In genomic region chr1:180612-181215, GRCh38 we compare ENCODE assay signal across 8 cellular contexts.
A peak's percentile ranks its signal among the peaks of the same experiment; 100 is the strongest.
DNase-seq lines count a peak whose midpoint lies in the region; ATAC-seq, FAIRE-seq and TF ChIP-seq lines count a peak whose summit lies in the region.
"Not testable (repeated sequence)": the region's sequence is repeated elsewhere in the genome, so short reads cannot be mapped to it uniquely, and the experiment has no call there.

No MANE protein-coding gene starts in this region.

- ATAC-seq in activated B cell treated with CpG ODN at 0.5 μM for 24 hours (ENCODE audit: low read depth): not testable (repeated sequence)
- ATAC-seq in activated naive CD4-positive, alpha-beta T cell treated with anti-CD3 and anti-CD28 coated beads, Interleukin-2, amount 50 U/mL, for 72 hours: peak; percentile 24 to 56
- ATAC-seq in stimulated activated memory B cell treated with anti-CD40 and anti-IgM and Interleukin-4, amounts not matched to agents 10 μg/mL and 1 μg/mL and 100 μg/mL, for 72 hours: peak; percentile 39

- not testable (repeated sequence) for H3K27me3 Mint-ChIP-seq in activated B cell treated with CpG ODN at 0.5 μM for 24 hours; endodermal cell (ENCODE audit: insufficient read depth); neural crest cell (ENCODE audit: low read depth); stimulated activated memory B cell treated with anti-CD40 and anti-IgM and Interleukin-4, amounts not matched to agents 10 μg/mL and 1 μg/mL and 100 μg/mL, for 72 hours

- not testable (repeated sequence) for H3K4me1 Mint-ChIP-seq in activated B cell treated with CpG ODN at 0.5 μM for 24 hours; endodermal cell; neural crest cell; stimulated activated memory B cell treated with anti-CD40 and anti-IgM and Interleukin-4, amounts not matched to agents 10 μg/mL and 1 μg/mL and 100 μg/mL, for 72 hours

- CTCF ChIA-PET in activated B cell treated with CpG ODN at 0.5 μM for 24 hours (lab: Charles Lee): not testable (repeated sequence)

- not testable (repeated sequence) for H3K27ac Mint-ChIP-seq in activated B cell treated with CpG ODN at 0.5 μM for 24 hours; activated naive CD4-positive, alpha-beta T cell treated with anti-CD3 and anti-CD28 coated beads, Interleukin-2, amount 50 U/mL, for 72 hours; endodermal cell; neural crest cell (ENCODE audit: unreplicated experiment); stimulated activated memory B cell treated with anti-CD40 and anti-IgM and Interleukin-4, amounts not matched to agents 10 μg/mL and 1 μg/mL and 100 μg/mL, for 72 hours

- WGBS in endodermal cell (ENCODE audit: insufficient coverage in 1 of 2, insufficient read length in 1 of 2), 2 experiments: 89 to 93% methylated on average over 8 to 16 of the region's 35 CpGs

- H3K9me3 Mint-ChIP-seq in activated B cell treated with CpG ODN at 0.5 μM for 24 hours; activated naive CD4-positive, alpha-beta T cell treated with anti-CD3 and anti-CD28 coated beads, Interleukin-2, amount 50 U/mL, for 72 hours; endodermal cell; neural crest cell; stimulated activated memory B cell treated with anti-CD40 and anti-IgM and Interleukin-4, amounts not matched to agents 10 μg/mL and 1 μg/mL and 100 μg/mL, for 72 hours: not testable (repeated sequence)

- H2AFZ ChIP-seq in Karpas-422 (ENCODE audit: low read length): not testable (repeated sequence)

- H3K4me3 Mint-ChIP-seq in activated B cell treated with CpG ODN at 0.5 μM for 24 hours; endodermal cell; neural crest cell; stimulated activated memory B cell treated with anti-CD40 and anti-IgM and Interleukin-4, amounts not matched to agents 10 μg/mL and 1 μg/mL and 100 μg/mL, for 72 hours: not testable (repeated sequence)

- not testable (repeated sequence) for H3K9me3 ChIP-seq in Karpas-422 (ENCODE audit: low read length); endodermal cell (ENCODE audit: control insufficient read depth, low read length); kidney (ENCODE audit: control insufficient read depth in 1 of 2, low read length in 2 of 2)

- TF ChIP-seq CTCF in activated B cell treated with CpG ODN at 0.5 μM for 24 hours (IDR thresholded peaks at IDR 0.05); endodermal cell (conservative IDR thresholded peaks at IDR 0.05); kidney (IDR thresholded peaks at IDR 0.05; ENCODE audit: borderline replicate concordance, extremely low read depth, insufficient read depth); neural crest cell (conservative IDR thresholded peaks at IDR 0.05): not testable (repeated sequence)

- H3K4me1 ChIP-seq in Karpas-422 (ENCODE audit: low read length); endodermal cell (ENCODE audit: control insufficient read depth, insufficient read depth, low read length); kidney (ENCODE audit: control insufficient read depth in 1 of 2, insufficient read depth in 1 of 2, low read depth in 1 of 2, low read length in 2 of 2): not testable (repeated sequence)

- not testable (repeated sequence) for H3K9me2 ChIP-seq in Karpas-422 (replicated peaks; ENCODE audit: insufficient read depth, low read length)

- H4K20me1 ChIP-seq in Karpas-422 (ENCODE audit: insufficient read depth, low read depth, low read length): not testable (repeated sequence)

- not testable (repeated sequence) for H3K79me2 ChIP-seq in Karpas-422 (ENCODE audit: low read length)

- not testable (repeated sequence) for H3K36me3 Mint-ChIP-seq in activated B cell treated with CpG ODN at 0.5 μM for 24 hours (ENCODE audit: low read depth); activated naive CD4-positive, alpha-beta T cell treated with anti-CD3 and anti-CD28 coated beads, Interleukin-2, amount 50 U/mL, for 72 hours; endodermal cell (ENCODE audit: low read depth); neural crest cell (ENCODE audit: low read depth); stimulated activated memory B cell treated with anti-CD40 and anti-IgM and Interleukin-4, amounts not matched to agents 10 μg/mL and 1 μg/mL and 100 μg/mL, for 72 hours

- intact Hi-C loops in activated B cell treated with CpG ODN at 0.5 μM for 24 hours (cut with micrococcal nuclease); kidney (cut with DNase I): not testable (repeated sequence)

- not testable (repeated sequence) for H3K4me3 ChIP-seq in Karpas-422 (ENCODE audit: low read length); endodermal cell (ENCODE audit: low read length); kidney (ENCODE audit: low read length in 2 of 2)

- peak; percentile 0 for DNase-seq in ACHN
- peak; percentile 37 for DNase-seq in Karpas-422
- peak; percentile 13 for DNase-seq in activated B cell treated with CpG ODN at 0.5 μM for 24 hours
- DNase-seq in activated naive CD4-positive, alpha-beta T cell treated with anti-CD3 and anti-CD28 coated beads, Interleukin-2, amount 50 U/mL, for 72 hours (ENCODE audit: low spot score in 2 of 2): not testable (repeated sequence)
- DNase-seq in endodermal cell: peak; percentile 32
- DNase-seq in kidney: peak; percentile 48
- peak; percentile 3 for DNase-seq in neural crest cell (ENCODE audit: low read depth, low spot score)

- H3K36me3 ChIP-seq in Karpas-422 (ENCODE audit: insufficient read depth, low read length); endodermal cell (ENCODE audit: control insufficient read depth, insufficient read depth, low read length); kidney (ENCODE audit: control insufficient read depth in 1 of 2, insufficient read depth in 2 of 2, low read length in 2 of 2): not testable (repeated sequence)

- POLR2A ChIA-PET in activated B cell treated with CpG ODN at 0.5 μM for 24 hours (lab: Charles Lee): not testable (repeated sequence)

- not testable (repeated sequence) for H3K27me3 ChIP-seq in Karpas-422 (ENCODE audit: low read length); endodermal cell (ENCODE audit: control insufficient read depth, insufficient read depth, low read length, poor library complexity, severe bottlenecking)

- in situ Hi-C loops in ACHN (cut with HindIII; ENCODE audit: low pct_ligation_motif_present, low pct_unique_long_range_greater_than_20kb, low sequenced_read_pairs): not testable (repeated sequence)

- not testable (repeated sequence) for H3K9ac ChIP-seq in Karpas-422 (ENCODE audit: low read length); endodermal cell (ENCODE audit: extremely low read depth, low read length, poor library complexity, severe bottlenecking); kidney (ENCODE audit: low read length in 2 of 2)

- H3K27ac ChIP-seq in Karpas-422 (ENCODE audit: low read length); endodermal cell (ENCODE audit: low read depth, low read length); kidney (ENCODE audit: low read depth in 2 of 2, low read length in 2 of 2): not testable (repeated sequence)

- not testable (repeated sequence) for H3K4me2 ChIP-seq in Karpas-422 (ENCODE audit: low read depth, low read length, poor library complexity, severe bottlenecking)

- FAIRE-seq in kidney (lab: Jason Lieb, UNC): not testable (repeated sequence)
